1 cellular context compared by ENCODE assay signal in the genomic region with DNA sequence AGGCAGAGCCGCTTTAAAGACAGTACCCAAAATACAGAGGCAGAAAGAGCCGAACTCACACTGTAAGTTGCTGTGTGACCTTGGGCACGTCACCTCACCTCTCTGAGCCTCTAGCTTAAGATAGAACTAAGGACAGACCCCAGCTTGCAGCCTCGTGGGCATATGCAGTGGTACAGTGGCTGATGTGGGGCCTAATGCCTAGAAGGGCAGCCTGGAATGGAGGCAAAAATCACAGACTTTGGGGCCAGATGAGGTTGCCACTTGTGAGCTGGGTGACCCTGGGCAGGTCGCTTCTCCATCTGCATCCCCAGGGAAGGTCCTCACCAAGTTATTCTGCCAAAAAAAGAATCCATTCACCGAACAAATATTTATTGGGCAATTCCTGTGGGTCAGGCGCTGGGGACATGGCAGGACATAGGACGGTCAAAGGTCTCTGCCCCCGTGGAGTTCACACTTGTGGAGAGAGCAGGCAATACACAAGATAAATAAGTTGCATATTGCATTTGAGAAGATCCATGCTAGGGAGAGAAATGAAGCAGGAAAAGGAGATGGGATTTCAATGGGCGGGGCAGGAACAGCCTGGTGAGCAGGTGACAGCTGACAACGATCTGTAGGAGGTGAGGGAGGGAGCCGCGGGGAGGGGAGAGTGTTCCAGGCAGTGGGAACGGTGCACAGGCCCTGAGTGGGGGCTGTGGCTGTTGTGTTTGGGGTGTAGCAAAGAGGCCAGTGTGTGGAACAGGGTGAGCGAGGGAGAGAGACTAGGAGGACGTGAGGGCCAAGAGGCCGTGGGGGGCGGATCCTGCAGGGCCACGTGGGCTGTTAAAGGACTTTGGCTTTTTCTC.
TF ChIP-seq lines count a peak whose summit lies in the region.

No MANE protein-coding gene starts in this region.

TF ChIP-seq in HepG2, 621 proteins besides CTCF, POLR2A, EP300 and RAD21 (continued from another document and continues in another):
- TF ChIP-seq, protein P1, sequence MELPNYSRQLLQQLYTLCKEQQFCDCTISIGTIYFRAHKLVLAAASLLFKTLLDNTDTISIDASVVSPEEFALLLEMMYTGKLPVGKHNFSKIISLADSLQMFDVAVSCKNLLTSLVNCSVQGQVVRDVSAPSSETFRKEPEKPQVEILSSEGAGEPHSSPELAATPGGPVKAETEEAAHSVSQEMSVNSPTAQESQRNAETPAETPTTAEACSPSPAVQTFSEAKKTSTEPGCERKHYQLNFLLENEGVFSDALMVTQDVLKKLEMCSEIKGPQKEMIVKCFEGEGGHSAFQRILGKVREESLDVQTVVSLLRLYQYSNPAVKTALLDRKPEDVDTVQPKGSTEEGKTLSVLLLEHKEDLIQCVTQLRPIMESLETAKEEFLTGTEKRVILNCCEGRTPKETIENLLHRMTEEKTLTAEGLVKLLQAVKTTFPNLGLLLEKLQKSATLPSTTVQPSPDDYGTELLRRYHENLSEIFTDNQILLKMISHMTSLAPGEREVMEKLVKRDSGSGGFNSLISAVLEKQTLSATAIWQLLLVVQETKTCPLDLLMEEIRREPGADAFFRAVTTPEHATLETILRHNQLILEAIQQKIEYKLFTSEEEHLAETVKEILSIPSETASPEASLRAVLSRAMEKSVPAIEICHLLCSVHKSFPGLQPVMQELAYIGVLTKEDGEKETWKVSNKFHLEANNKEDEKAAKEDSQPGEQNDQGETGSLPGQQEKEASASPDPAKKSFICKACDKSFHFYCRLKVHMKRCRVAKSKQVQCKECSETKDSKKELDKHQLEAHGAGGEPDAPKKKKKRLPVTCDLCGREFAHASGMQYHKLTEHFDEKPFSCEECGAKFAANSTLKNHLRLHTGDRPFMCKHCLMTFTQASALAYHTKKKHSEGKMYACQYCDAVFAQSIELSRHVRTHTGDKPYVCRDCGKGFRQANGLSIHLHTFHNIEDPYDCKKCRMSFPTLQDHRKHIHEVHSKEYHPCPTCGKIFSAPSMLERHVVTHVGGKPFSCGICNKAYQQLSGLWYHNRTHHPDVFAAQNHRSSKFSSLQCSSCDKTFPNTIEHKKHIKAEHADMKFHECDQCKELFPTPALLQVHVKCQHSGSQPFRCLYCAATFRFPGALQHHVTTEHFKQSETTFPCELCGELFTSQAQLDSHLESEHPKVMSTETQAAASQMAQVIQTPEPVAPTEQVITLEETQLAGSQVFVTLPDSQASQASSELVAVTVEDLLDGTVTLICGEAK (IDR thresholded peaks at IDR 0.05): peak; percentile 11; the same call in 1 of the 2 replicates
- TF ChIP-seq, protein P1 (CRISPR knock-in tag; IDR thresholded peaks at IDR 0.05): peak; percentile 81
- peak; percentile 77 for TF ChIP-seq HMG20B (CRISPR knock-in tag; conservative IDR thresholded peaks at IDR 0.05)
- peak; percentile 97 for TF ChIP-seq MYC (CRISPR knock-in tag; IDR thresholded peaks at IDR 0.05; ENCODE audit: borderline replicate concordance)
- peak; percentile 73 for TF ChIP-seq ZNF776 (CRISPR knock-in tag; IDR thresholded peaks at IDR 0.05)
- TF ChIP-seq, protein P2, sequence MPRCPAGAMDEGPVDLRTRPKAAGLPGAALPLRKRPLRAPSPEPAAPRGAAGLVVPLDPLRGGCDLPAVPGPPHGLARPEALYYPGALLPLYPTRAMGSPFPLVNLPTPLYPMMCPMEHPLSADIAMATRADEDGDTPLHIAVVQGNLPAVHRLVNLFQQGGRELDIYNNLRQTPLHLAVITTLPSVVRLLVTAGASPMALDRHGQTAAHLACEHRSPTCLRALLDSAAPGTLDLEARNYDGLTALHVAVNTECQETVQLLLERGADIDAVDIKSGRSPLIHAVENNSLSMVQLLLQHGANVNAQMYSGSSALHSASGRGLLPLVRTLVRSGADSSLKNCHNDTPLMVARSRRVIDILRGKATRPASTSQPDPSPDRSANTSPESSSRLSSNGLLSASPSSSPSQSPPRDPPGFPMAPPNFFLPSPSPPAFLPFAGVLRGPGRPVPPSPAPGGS (CRISPR knock-in tag; IDR thresholded peaks at IDR 0.05): no peak; the same call in 1 of the 2 replicates
- TF ChIP-seq, protein P3, sequence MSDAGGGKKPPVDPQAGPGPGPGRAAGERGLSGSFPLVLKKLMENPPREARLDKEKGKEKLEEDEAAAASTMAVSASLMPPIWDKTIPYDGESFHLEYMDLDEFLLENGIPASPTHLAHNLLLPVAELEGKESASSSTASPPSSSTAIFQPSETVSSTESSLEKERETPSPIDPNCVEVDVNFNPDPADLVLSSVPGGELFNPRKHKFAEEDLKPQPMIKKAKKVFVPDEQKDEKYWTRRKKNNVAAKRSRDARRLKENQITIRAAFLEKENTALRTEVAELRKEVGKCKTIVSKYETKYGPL (CRISPR knock-in tag; IDR thresholded peaks at IDR 0.05): peak; percentile 18
- no peak for TF ChIP-seq ZFP62 (CRISPR knock-in tag; IDR thresholded peaks at IDR 0.05)
- peak; percentile 64 for TF ChIP-seq ZNF510 (CRISPR knock-in tag; IDR thresholded peaks at IDR 0.05; ENCODE audit: low read depth)
- peak; percentile 32; the same call in 1 of the 2 replicates for TF ChIP-seq ZNF563 (CRISPR knock-in tag; IDR thresholded peaks at IDR 0.05)
- TF ChIP-seq, protein P4, sequence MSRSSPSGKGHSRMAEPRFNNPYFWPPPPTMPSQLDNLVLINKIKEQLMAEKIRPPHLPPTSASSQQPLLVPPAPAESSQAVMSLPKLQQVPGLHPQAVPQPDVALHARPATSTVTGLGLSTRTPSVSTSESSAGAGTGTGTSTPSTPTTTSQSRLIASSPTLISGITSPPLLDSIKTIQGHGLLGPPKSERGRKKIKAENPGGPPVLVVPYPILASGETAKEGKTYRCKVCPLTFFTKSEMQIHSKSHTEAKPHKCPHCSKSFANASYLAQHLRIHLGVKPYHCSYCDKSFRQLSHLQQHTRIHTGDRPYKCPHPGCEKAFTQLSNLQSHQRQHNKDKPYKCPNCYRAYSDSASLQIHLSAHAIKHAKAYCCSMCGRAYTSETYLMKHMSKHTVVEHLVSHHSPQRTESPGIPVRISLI (CRISPR knock-in tag; IDR thresholded peaks at IDR 0.05; ENCODE audit: borderline replicate concordance): peak; percentile 86; the same call in 1 of the 2 replicates
- no peak for TF ChIP-seq YY1 (IDR thresholded peaks at IDR 0.05; ENCODE audit: insufficient read depth, insufficient replicate concordance, low read depth, low read length)
- TF ChIP-seq, protein P5, sequence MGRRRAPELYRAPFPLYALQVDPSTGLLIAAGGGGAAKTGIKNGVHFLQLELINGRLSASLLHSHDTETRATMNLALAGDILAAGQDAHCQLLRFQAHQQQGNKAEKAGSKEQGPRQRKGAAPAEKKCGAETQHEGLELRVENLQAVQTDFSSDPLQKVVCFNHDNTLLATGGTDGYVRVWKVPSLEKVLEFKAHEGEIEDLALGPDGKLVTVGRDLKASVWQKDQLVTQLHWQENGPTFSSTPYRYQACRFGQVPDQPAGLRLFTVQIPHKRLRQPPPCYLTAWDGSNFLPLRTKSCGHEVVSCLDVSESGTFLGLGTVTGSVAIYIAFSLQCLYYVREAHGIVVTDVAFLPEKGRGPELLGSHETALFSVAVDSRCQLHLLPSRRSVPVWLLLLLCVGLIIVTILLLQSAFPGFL (CRISPR knock-in tag; IDR thresholded peaks at IDR 0.05): no peak
- no peak for TF ChIP-seq SETDB1 (CRISPR knock-in tag; IDR thresholded peaks at IDR 0.05; ENCODE audit: borderline replicate concordance)
- TF ChIP-seq ZMYM3 (CRISPR knock-in tag; IDR thresholded peaks at IDR 0.05): peak; percentile 97
- TF ChIP-seq CHD2 (IDR thresholded peaks at IDR 0.05; ENCODE audit: low read depth, low read length): peak; percentile 10; the same call in 1 of the 2 replicates
- TF ChIP-seq, protein P6, sequence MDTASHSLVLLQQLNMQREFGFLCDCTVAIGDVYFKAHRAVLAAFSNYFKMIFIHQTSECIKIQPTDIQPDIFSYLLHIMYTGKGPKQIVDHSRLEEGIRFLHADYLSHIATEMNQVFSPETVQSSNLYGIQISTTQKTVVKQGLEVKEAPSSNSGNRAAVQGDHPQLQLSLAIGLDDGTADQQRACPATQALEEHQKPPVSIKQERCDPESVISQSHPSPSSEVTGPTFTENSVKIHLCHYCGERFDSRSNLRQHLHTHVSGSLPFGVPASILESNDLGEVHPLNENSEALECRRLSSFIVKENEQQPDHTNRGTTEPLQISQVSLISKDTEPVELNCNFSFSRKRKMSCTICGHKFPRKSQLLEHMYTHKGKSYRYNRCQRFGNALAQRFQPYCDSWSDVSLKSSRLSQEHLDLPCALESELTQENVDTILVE (CRISPR knock-in tag; IDR thresholded peaks at IDR 0.05): peak; percentile 58; the same call in 1 of the 2 replicates
- TF ChIP-seq ASH2L (IDR thresholded peaks at IDR 0.05; ENCODE audit: insufficient read length, low read depth, low read length): peak; percentile 96
- TF ChIP-seq SNAPC2 (CRISPR knock-in tag; IDR thresholded peaks at IDR 0.05): peak; percentile 47; the same call in 1 of the 2 replicates
- TF ChIP-seq ZNF343 (CRISPR knock-in tag; IDR thresholded peaks at IDR 0.05): peak; percentile 97
- TF ChIP-seq SATB2 (CRISPR knock-in tag; IDR thresholded peaks at IDR 0.05): no peak; the same call in 1 of the 2 replicates
- TF ChIP-seq, protein P7, sequence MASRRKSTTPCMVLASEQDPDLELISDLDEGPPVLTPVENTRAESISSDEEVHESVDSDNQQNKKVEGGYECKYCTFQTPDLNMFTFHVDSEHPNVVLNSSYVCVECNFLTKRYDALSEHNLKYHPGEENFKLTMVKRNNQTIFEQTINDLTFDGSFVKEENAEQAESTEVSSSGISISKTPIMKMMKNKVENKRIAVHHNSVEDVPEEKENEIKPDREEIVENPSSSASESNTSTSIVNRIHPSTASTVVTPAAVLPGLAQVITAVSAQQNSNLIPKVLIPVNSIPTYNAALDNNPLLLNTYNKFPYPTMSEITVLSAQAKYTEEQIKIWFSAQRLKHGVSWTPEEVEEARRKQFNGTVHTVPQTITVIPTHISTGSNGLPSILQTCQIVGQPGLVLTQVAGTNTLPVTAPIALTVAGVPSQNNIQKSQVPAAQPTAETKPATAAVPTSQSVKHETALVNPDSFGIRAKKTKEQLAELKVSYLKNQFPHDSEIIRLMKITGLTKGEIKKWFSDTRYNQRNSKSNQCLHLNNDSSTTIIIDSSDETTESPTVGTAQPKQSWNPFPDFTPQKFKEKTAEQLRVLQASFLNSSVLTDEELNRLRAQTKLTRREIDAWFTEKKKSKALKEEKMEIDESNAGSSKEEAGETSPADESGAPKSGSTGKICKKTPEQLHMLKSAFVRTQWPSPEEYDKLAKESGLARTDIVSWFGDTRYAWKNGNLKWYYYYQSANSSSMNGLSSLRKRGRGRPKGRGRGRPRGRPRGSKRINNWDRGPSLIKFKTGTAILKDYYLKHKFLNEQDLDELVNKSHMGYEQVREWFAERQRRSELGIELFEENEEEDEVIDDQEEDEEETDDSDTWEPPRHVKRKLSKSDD (CRISPR knock-in tag; IDR thresholded peaks at IDR 0.05; ENCODE audit: low read depth): peak; percentile 22; the same call in 1 of the 2 replicates
- no peak for TF ChIP-seq SYNCRIP (IDR thresholded peaks at IDR 0.05; ENCODE audit: insufficient read depth, low read depth, low read length)
- TF ChIP-seq SUZ12 (IDR thresholded peaks at IDR 0.05; ENCODE audit: low read depth, low read length): no peak
- no peak; the same call in 1 of the 2 replicates for TF ChIP-seq SRF (IDR thresholded peaks at IDR 0.05; ENCODE audit: low read depth, low read length)
- TF ChIP-seq, protein P8, sequence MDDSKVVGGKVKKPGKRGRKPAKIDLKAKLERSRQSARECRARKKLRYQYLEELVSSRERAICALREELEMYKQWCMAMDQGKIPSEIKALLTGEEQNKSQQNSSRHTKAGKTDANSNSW (CRISPR knock-in tag; IDR thresholded peaks at IDR 0.05; ENCODE audit: borderline replicate concordance): no peak
- TF ChIP-seq NFKB2 (CRISPR knock-in tag; IDR thresholded peaks at IDR 0.05; ENCODE audit: borderline replicate concordance): 0 out of 2 replicates have a peak, but pooled peaks have one; percentile 50
- peak; percentile 98 for TF ChIP-seq ZMAT3 (CRISPR knock-in tag; conservative IDR thresholded peaks at IDR 0.05)
- peak; percentile 96 for TF ChIP-seq ESRRA (CRISPR knock-in tag; IDR thresholded peaks at IDR 0.05; ENCODE audit: low read depth)
- peak; percentile 56 for TF ChIP-seq ERF (CRISPR knock-in tag; IDR thresholded peaks at IDR 0.05)
- peak; percentile 67; the same call in 1 of the 2 replicates for TF ChIP-seq HOXA5 (CRISPR knock-in tag; IDR thresholded peaks at IDR 0.05)
- TF ChIP-seq NPAS2 (CRISPR knock-in tag; IDR thresholded peaks at IDR 0.05; ENCODE audit: borderline replicate concordance): no peak
- 0 out of 2 replicates have a peak, but pooled peaks have one; percentile 51 for TF ChIP-seq SP4 (CRISPR knock-in tag; IDR thresholded peaks at IDR 0.05)
- TF ChIP-seq MTA1 (CRISPR knock-in tag; IDR thresholded peaks at IDR 0.05; ENCODE audit: borderline replicate concordance): peak; percentile 99
- TF ChIP-seq, protein P9, sequence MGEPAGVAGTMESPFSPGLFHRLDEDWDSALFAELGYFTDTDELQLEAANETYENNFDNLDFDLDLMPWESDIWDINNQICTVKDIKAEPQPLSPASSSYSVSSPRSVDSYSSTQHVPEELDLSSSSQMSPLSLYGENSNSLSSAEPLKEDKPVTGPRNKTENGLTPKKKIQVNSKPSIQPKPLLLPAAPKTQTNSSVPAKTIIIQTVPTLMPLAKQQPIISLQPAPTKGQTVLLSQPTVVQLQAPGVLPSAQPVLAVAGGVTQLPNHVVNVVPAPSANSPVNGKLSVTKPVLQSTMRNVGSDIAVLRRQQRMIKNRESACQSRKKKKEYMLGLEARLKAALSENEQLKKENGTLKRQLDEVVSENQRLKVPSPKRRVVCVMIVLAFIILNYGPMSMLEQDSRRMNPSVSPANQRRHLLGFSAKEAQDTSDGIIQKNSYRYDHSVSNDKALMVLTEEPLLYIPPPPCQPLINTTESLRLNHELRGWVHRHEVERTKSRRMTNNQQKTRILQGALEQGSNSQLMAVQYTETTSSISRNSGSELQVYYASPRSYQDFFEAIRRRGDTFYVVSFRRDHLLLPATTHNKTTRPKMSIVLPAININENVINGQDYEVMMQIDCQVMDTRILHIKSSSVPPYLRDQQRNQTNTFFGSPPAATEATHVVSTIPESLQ (CRISPR knock-in tag; conservative IDR thresholded peaks at IDR 0.05): peak; percentile 38; the same call in 1 of the 2 replicates
